ENCODE assay signal across 25 cellular contexts in genomic region chr6:86526238-86526637, GRCh38.
DNase-seq lines count a peak whose midpoint lies in the region; ATAC-seq, FAIRE-seq and TF ChIP-seq lines count a peak whose summit lies in the region.
"Had no signal": no experiment of that assay in that cellular context is flagged by ENCODE, and none has a peak within 500 bp of the region (broad histone marks: within the 10 kb centered on the region; RNA-seq: fewer than 3 reads in every experiment).

No MANE protein-coding gene starts in this region.

- no peak overlapping the region for H3K27ac Mint-ChIP-seq in WTC11

- H3K36me3 ChIP-seq in bronchial epithelial cell (ENCODE audit: control insufficient read depth, insufficient read depth, low read length) = no peaks in the 10 kb centered on the region
- H3K36me3 ChIP-seq: MG63, Peyer's patch had no signal

- H3K4me1 Mint-ChIP-seq in WTC11 = no peaks in the 10 kb centered on the region

- H3K27me3 Mint-ChIP-seq in WTC11 (ENCODE audit: low read depth) = no peaks in the 10 kb centered on the region

- POLR2A ChIA-PET in WTC11 (lab: Charles Lee) = no interaction called here

- H3K9me3 Mint-ChIP-seq in WTC11 = peaks cover 36% of the 10 kb centered on the region

- TF ChIP-seq CTCF in bronchial epithelial cell (IDR thresholded peaks at IDR 0.05; ENCODE audit: insufficient read depth, low read length, severe bottlenecking) = no peak
- TF ChIP-seq CTCF in WTC11 (IDR thresholded peaks at IDR 0.05) = no peak

- ATAC-seq in HG02759 (IDR thresholded peaks at IDR 0.05; ENCODE audit: unreplicated experiment) (peak; percentile 50), WTC11 (no peak)
- ATAC-seq: K562 had no signal

- CTCF ChIA-PET in WTC11 (lab: Charles Lee) = no interaction called here

- DNase-seq in DMS53 treated with DMSO at 0.1 percent for 48 hours (lab: John Stamatoyannopoulos, UW; ENCODE audit: unreplicated experiment) (peak; percentile 22), bronchial epithelial cell (ENCODE audit: low read depth) (peak; percentile 19), islet precursor cell (peak; percentile 85), WTC11 (ENCODE audit: low spot score) (no peak), RKO (ENCODE audit: low spot score) (no peak), ecto neural progenitor cell (ENCODE audit: low spot score) (no peak), NCI-H526 treated with DMSO at 0.1 percent for 48 hours (lab: John Stamatoyannopoulos, UW) (no peak)
- DNase-seq: Calu3, MG63, NCI-H1048, NCI-H1417, NCI-H1694, NCI-H2029 treated with DMSO at 0.1 percent for 48 hours, NCI-H446 treated with DMSO at 0.1 percent for 48 hours, NCI-H526, OCI-M1, Peyer's patch, SIG-M5, SK-N-SH, SW 1271 had no signal

- no peaks in the 10 kb centered on the region for H3K27me3 ChIP-seq in bronchial epithelial cell (ENCODE audit: control insufficient read depth, insufficient read depth, low read length)
- H3K27me3 ChIP-seq: MG63, Peyer's patch had no signal

- H3K4me3 ChIP-seq in bronchial epithelial cell (ENCODE audit: low read depth, low read length) = no peak overlapping the region
- H3K4me3 ChIP-seq: K562, MG63, Peyer's patch had no signal

- FAIRE-seq in bronchial epithelial cell (lab: Jason Lieb, UNC) = no peak
- FAIRE-seq: GM18507, H54, HTR-8/SVneo, K562 had no signal

- H3K4me3 Mint-ChIP-seq in WTC11 = no peak overlapping the region

- H3K36me3 Mint-ChIP-seq in WTC11 = no peaks in the 10 kb centered on the region; the same call in 1 of the 2 replicates

TF ChIP-seq in WTC11, 78 proteins besides CTCF, POLR2A, EP300 and RAD21:
- TF ChIP-seq, protein P1, sequence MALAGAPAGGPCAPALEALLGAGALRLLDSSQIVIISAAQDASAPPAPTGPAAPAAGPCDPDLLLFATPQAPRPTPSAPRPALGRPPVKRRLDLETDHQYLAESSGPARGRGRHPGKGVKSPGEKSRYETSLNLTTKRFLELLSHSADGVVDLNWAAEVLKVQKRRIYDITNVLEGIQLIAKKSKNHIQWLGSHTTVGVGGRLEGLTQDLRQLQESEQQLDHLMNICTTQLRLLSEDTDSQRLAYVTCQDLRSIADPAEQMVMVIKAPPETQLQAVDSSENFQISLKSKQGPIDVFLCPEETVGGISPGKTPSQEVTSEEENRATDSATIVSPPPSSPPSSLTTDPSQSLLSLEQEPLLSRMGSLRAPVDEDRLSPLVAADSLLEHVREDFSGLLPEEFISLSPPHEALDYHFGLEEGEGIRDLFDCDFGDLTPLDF (CRISPR knock-in tag; IDR thresholded peaks at IDR 0.05) = no peak
- TF ChIP-seq NR1H2 (CRISPR knock-in tag; IDR thresholded peaks at IDR 0.05) (no peak), CREB1 (CRISPR knock-in tag; IDR thresholded peaks at IDR 0.05) (no peak), MXD4 (CRISPR knock-in tag; IDR thresholded peaks at IDR 0.05; ENCODE audit: borderline replicate concordance) (no peak), SOX15 (CRISPR knock-in tag; IDR thresholded peaks at IDR 0.05) (no peak)
- TF ChIP-seq, protein P2, sequence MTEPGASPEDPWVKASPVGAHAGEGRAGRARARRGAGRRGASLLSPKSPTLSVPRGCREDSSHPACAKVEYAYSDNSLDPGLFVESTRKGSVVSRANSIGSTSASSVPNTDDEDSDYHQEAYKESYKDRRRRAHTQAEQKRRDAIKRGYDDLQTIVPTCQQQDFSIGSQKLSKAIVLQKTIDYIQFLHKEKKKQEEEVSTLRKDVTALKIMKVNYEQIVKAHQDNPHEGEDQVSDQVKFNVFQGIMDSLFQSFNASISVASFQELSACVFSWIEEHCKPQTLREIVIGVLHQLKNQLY (CRISPR knock-in tag; IDR thresholded peaks at IDR 0.05) = no peak
- TF ChIP-seq, protein P3, sequence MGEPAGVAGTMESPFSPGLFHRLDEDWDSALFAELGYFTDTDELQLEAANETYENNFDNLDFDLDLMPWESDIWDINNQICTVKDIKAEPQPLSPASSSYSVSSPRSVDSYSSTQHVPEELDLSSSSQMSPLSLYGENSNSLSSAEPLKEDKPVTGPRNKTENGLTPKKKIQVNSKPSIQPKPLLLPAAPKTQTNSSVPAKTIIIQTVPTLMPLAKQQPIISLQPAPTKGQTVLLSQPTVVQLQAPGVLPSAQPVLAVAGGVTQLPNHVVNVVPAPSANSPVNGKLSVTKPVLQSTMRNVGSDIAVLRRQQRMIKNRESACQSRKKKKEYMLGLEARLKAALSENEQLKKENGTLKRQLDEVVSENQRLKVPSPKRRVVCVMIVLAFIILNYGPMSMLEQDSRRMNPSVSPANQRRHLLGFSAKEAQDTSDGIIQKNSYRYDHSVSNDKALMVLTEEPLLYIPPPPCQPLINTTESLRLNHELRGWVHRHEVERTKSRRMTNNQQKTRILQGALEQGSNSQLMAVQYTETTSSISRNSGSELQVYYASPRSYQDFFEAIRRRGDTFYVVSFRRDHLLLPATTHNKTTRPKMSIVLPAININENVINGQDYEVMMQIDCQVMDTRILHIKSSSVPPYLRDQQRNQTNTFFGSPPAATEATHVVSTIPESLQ (CRISPR knock-in tag; IDR thresholded peaks at IDR 0.05) = no peak
TF ChIP-seq in WTC11: peak in this region for 0.

Comparison
In these comparisons a context has a peak if more than half of its experiments do, and no peak if none do; other contexts are left out.
1. DNase-seq: peak in DMS53 treated with DMSO at 0.1 percent for 48 hours (single experiment), bronchial epithelial cell (single experiment) and islet precursor cell (single experiment); none in WTC11 (single experiment), RKO (single experiment), ecto neural progenitor cell (single experiment) and NCI-H526 treated with DMSO at 0.1 percent for 48 hours (single experiment).